In the genomic region with DNA sequence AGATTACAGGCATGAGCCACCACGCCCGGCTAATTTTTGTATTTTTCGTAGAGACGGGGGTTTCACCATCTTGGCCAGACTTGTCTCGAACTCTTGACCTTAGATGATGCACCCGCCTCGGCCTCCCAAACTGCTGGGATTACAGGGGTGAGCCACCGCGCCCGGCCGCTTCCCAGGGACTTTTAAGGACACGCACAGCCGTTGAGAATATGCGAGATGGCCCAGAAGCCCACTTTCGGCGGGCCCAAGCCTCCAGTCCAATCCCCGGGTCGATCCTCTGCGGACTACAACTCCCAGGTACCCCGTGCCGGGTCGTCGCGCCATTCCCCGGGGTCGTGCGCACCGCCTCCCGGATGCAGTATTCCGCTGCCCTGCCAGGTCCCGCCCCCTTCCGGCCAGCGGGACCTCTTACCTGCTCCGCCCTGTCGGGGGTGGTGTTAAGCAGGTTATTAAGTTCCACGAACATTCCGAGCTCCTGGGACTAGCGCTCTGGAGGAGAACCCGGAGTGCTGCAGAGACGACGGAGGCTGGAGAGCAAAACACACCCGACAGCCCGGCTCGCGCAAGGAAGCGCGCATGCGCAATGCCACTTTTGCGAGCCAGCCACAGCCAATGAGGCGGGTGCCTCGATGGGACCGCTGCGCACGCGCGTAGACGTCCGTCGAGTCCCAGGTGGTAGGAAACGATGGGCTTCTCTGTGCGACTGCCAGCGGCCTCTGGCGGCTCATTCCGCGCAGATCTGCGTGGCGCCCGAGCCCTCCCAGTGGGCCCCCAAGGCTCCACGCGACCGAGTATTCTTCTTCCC, we compare ENCODE assay signal across 1 cellular context.
TF ChIP-seq lines count a peak whose summit lies in the region.

A gene with protein sequence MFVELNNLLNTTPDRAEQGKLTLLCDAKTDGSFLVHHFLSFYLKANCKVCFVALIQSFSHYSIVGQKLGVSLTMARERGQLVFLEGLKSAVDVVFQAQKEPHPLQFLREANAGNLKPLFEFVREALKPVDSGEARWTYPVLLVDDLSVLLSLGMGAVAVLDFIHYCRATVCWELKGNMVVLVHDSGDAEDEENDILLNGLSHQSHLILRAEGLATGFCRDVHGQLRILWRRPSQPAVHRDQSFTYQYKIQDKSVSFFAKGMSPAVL (minus strand): TSS at position 588 of the 805 bp plus-strand sequence. CDS start 122 bp downstream, at position 466.

TF ChIP-seq in HEK293, 187 proteins besides CTCF, POLR2A, EP300 and RAD21 (continued from another document and continues in another):
- TF ChIP-seq ZIC2 (tag by site-specific recombination; IDR thresholded peaks at IDR 0.05) = peak; percentile 54; the same call in 1 of the 2 replicates
- TF ChIP-seq ZNF624 (tag by site-specific recombination; IDR thresholded peaks at IDR 0.05) = 0 out of 2 replicates have a peak, but pooled peaks have one; percentile 13
- TF ChIP-seq, protein P1, sequence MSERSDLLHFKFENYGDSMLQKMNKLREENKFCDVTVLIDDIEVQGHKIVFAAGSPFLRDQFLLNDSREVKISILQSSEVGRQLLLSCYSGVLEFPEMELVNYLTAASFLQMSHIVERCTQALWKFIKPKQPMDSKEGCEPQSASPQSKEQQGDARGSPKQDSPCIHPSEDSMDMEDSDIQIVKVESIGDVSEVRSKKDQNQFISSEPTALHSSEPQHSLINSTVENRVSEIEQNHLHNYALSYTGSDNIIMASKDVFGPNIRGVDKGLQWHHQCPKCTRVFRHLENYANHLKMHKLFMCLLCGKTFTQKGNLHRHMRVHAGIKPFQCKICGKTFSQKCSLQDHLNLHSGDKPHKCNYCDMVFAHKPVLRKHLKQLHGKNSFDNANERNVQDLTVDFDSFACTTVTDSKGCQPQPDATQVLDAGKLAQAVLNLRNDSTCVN (tag by site-specific recombination; optimal IDR thresholded peaks at IDR 0.05) = peak; percentile 79
- peak; percentile 71; the same call in 1 of the 2 replicates for TF ChIP-seq ZBTB20 (tag by site-specific recombination; IDR thresholded peaks at IDR 0.05)
- TF ChIP-seq, protein P2, sequence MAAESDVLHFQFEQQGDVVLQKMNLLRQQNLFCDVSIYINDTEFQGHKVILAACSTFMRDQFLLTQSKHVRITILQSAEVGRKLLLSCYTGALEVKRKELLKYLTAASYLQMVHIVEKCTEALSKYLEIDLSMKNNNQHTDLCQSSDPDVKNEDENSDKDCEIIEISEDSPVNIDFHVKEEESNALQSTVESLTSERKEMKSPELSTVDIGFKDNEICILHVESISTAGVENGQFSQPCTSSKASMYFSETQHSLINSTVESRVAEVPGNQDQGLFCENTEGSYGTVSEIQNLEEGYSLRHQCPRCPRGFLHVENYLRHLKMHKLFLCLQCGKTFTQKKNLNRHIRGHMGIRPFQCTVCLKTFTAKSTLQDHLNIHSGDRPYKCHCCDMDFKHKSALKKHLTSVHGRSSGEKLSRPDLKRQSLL (tag by site-specific recombination; IDR thresholded peaks at IDR 0.05) = peak; percentile 39; the same call in 1 of the 2 replicates
- TF ChIP-seq, protein P3, sequence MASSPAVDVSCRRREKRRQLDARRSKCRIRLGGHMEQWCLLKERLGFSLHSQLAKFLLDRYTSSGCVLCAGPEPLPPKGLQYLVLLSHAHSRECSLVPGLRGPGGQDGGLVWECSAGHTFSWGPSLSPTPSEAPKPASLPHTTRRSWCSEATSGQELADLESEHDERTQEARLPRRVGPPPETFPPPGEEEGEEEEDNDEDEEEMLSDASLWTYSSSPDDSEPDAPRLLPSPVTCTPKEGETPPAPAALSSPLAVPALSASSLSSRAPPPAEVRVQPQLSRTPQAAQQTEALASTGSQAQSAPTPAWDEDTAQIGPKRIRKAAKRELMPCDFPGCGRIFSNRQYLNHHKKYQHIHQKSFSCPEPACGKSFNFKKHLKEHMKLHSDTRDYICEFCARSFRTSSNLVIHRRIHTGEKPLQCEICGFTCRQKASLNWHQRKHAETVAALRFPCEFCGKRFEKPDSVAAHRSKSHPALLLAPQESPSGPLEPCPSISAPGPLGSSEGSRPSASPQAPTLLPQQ (tag by site-specific recombination; IDR thresholded peaks at IDR 0.05) = peak; percentile 79
- peak; percentile 15; the same call in 1 of the 2 replicates for TF ChIP-seq ZNF394 (tag by site-specific recombination; IDR thresholded peaks at IDR 0.05; ENCODE audit: borderline replicate concordance)
- TF ChIP-seq HOXA7 (CRISPR knock-in tag; IDR thresholded peaks at IDR 0.05; ENCODE audit: borderline replicate concordance) = no peak
- TF ChIP-seq, protein P4, sequence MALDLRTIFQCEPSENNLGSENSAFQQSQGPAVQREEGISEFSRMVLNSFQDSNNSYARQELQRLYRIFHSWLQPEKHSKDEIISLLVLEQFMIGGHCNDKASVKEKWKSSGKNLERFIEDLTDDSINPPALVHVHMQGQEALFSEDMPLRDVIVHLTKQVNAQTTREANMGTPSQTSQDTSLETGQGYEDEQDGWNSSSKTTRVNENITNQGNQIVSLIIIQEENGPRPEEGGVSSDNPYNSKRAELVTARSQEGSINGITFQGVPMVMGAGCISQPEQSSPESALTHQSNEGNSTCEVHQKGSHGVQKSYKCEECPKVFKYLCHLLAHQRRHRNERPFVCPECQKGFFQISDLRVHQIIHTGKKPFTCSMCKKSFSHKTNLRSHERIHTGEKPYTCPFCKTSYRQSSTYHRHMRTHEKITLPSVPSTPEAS (tag by site-specific recombination; IDR thresholded peaks at IDR 0.05) = 0 out of 2 replicates have a peak, but pooled peaks have one; percentile 42
- no peak for TF ChIP-seq ZNF121 (tag by site-specific recombination; IDR thresholded peaks at IDR 0.05)
- no peak for TF ChIP-seq ZNF585B (tag by site-specific recombination; IDR thresholded peaks at IDR 0.05)
- no peak for TF ChIP-seq SCRT2 (tag by site-specific recombination; IDR thresholded peaks at IDR 0.05)
- TF ChIP-seq KLF16 (tag by site-specific recombination; IDR thresholded peaks at IDR 0.05) = peak; percentile 56; the same call in 1 of the 2 replicates
- TF ChIP-seq, protein P5, sequence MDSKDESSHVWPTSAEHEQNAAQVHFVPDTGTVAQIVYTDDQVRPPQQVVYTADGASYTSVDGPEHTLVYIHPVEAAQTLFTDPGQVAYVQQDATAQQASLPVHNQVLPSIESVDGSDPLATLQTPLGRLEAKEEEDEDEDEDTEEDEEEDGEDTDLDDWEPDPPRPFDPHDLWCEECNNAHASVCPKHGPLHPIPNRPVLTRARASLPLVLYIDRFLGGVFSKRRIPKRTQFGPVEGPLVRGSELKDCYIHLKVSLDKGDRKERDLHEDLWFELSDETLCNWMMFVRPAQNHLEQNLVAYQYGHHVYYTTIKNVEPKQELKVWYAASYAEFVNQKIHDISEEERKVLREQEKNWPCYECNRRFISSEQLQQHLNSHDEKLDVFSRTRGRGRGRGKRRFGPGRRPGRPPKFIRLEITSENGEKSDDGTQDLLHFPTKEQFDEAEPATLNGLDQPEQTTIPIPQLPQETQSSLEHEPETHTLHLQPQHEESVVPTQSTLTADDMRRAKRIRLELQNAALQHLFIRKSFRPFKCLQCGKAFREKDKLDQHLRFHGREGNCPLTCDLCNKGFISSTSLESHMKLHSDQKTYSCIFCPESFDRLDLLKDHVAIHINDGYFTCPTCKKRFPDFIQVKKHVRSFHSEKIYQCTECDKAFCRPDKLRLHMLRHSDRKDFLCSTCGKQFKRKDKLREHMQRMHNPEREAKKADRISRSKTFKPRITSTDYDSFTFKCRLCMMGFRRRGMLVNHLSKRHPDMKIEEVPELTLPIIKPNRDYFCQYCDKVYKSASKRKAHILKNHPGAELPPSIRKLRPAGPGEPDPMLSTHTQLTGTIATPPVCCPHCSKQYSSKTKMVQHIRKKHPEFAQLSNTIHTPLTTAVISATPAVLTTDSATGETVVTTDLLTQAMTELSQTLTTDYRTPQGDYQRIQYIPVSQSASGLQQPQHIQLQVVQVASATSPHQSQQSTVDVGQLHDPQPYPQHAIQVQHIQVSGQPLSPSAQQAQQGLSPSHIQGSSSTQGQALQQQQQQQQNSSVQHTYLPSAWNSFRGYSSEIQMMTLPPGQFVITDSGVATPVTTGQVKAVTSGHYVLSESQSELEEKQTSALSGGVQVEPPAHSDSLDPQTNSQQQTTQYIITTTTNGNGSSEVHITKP (tag by site-specific recombination; IDR thresholded peaks at IDR 0.05) = peak; percentile 78
- TF ChIP-seq ZNF341 (tag by site-specific recombination; IDR thresholded peaks at IDR 0.05; ENCODE audit: low read depth) = peak; percentile 63
- peak; percentile 26; the same call in 1 of the 2 replicates for TF ChIP-seq SP7 (tag by site-specific recombination; IDR thresholded peaks at IDR 0.05)
- TF ChIP-seq ZBTB8A (tag by site-specific recombination; IDR thresholded peaks at IDR 0.05) = peak; percentile 17
- no peak for TF ChIP-seq ZBTB1 (tag by site-specific recombination; IDR thresholded peaks at IDR 0.05)
- TF ChIP-seq, protein P6, sequence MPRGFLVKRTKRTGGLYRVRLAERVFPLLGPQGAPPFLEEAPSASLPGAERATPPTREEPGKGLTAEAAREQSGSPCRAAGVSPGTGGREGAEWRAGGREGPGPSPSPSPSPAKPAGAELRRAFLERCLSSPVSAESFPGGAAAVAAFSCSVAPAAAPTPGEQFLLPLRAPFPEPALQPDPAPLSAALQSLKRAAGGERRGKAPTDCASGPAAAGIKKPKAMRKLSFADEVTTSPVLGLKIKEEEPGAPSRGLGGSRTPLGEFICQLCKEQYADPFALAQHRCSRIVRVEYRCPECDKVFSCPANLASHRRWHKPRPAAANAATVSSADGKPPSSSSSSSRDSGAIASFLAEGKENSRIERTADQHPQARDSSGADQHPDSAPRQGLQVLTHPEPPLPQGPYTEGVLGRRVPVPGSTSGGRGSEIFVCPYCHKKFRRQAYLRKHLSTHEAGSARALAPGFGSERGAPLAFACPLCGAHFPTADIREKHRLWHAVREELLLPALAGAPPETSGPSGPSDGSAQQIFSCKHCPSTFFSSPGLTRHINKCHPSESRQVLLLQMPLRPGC (tag by site-specific recombination; IDR thresholded peaks at IDR 0.05) = no peak
- peak; percentile 51; the same call in 1 of the 2 replicates for TF ChIP-seq ZBTB48 (tag by site-specific recombination; IDR thresholded peaks at IDR 0.05)
- TF ChIP-seq ZNF335 (tag by site-specific recombination; conservative IDR thresholded peaks at IDR 0.05) = peak; percentile 98
- TF ChIP-seq GLIS1 (tag by site-specific recombination; IDR thresholded peaks at IDR 0.05) = peak; percentile 58
- TF ChIP-seq, protein P7, sequence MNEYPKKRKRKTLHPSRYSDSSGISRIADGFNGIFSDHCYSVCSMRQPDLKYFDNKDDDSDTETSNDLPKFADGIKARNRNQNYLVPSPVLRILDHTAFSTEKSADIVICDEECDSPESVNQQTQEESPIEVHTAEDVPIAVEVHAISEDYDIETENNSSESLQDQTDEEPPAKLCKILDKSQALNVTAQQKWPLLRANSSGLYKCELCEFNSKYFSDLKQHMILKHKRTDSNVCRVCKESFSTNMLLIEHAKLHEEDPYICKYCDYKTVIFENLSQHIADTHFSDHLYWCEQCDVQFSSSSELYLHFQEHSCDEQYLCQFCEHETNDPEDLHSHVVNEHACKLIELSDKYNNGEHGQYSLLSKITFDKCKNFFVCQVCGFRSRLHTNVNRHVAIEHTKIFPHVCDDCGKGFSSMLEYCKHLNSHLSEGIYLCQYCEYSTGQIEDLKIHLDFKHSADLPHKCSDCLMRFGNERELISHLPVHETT (tag by site-specific recombination; IDR thresholded peaks at IDR 0.05) = 0 out of 2 replicates have a peak, but pooled peaks have one; percentile 33
- TF ChIP-seq ZNF133 (tag by site-specific recombination; IDR thresholded peaks at IDR 0.05) = no peak
- TF ChIP-seq ZNF558 (tag by site-specific recombination; IDR thresholded peaks at IDR 0.05) = no peak
- no peak for TF ChIP-seq HOXC10 (CRISPR knock-in tag; IDR thresholded peaks at IDR 0.05)
- TF ChIP-seq, protein P8, sequence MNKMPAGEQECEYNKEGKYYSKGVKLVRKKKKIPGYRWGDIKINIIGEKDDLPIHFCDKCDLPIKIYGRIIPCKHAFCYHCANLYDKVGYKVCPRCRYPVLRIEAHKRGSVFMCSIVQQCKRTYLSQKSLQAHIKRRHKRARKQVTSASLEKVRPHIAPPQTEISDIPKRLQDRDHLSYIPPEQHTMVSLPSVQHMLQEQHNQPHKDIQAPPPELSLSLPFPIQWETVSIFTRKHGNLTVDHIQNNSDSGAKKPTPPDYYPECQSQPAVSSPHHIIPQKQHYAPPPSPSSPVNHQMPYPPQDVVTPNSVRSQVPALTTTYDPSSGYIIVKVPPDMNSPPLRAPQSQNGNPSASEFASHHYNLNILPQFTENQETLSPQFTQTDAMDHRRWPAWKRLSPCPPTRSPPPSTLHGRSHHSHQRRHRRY (tag by site-specific recombination; IDR thresholded peaks at IDR 0.05) = 0 out of 2 replicates have a peak, but pooled peaks have one; percentile 4
- TF ChIP-seq ZNF138 (tag by site-specific recombination; IDR thresholded peaks at IDR 0.05; ENCODE audit: borderline replicate concordance) = no peak
- TF ChIP-seq ZNF76 (tag by site-specific recombination; IDR thresholded peaks at IDR 0.05; ENCODE audit: borderline replicate concordance, low read depth) = peak; percentile 97
- no peak for TF ChIP-seq FEZF1 (tag by site-specific recombination; IDR thresholded peaks at IDR 0.05)
- TF ChIP-seq, protein P9, sequence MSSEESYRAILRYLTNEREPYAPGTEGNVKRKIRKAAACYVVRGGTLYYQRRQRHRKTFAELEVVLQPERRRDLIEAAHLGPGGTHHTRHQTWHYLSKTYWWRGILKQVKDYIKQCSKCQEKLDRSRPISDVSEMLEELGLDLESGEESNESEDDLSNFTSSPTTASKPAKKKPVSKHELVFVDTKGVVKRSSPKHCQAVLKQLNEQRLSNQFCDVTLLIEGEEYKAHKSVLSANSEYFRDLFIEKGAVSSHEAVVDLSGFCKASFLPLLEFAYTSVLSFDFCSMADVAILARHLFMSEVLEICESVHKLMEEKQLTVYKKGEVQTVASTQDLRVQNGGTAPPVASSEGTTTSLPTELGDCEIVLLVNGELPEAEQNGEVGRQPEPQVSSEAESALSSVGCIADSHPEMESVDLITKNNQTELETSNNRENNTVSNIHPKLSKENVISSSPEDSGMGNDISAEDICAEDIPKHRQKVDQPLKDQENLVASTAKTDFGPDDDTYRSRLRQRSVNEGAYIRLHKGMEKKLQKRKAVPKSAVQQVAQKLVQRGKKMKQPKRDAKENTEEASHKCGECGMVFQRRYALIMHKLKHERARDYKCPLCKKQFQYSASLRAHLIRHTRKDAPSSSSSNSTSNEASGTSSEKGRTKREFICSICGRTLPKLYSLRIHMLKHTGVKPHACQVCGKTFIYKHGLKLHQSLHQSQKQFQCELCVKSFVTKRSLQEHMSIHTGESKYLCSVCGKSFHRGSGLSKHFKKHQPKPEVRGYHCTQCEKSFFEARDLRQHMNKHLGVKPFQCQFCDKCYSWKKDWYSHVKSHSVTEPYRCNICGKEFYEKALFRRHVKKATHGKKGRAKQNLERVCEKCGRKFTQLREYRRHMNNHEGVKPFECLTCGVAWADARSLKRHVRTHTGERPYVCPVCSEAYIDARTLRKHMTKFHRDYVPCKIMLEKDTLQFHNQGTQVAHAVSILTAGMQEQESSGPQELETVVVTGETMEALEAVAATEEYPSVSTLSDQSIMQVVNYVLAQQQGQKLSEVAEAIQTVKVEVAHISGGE (tag by site-specific recombination; conservative IDR thresholded peaks at IDR 0.05; ENCODE audit: low read depth) = peak; percentile 92
- no peak for TF ChIP-seq ZNF701 (tag by site-specific recombination; IDR thresholded peaks at IDR 0.05)
- 0 out of 2 replicates have a peak, but pooled peaks have one; percentile 67 for TF ChIP-seq ZFP69B (tag by site-specific recombination; IDR thresholded peaks at IDR 0.05)
